ENCODE assay signal across 1 cellular context in the genomic region with DNA sequence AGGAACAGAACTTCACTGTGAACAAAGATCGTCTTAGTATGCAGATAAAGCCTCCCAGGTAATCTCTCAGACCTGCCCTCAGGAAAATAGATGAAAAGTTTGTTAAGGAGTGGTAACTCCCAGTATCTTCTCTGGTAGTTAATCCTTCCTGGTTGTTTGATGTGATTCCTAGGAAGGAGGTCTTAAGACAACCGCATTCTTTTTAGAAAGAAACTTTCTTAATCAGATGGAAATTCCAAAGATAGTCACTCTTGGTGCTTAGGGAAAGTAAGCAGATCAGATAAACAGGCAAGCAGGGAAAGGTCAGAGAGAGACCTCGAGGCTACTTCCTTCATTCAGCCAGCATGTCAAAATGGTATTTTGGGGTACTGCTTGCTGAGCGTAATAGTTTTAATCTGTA.
TF ChIP-seq lines count a peak whose summit lies in the region.

No MANE protein-coding gene starts in this region.

TF ChIP-seq in GM23338, 12 proteins besides CTCF, POLR2A, EP300 and RAD21 (continued from another document):
- TF ChIP-seq, protein P1, sequence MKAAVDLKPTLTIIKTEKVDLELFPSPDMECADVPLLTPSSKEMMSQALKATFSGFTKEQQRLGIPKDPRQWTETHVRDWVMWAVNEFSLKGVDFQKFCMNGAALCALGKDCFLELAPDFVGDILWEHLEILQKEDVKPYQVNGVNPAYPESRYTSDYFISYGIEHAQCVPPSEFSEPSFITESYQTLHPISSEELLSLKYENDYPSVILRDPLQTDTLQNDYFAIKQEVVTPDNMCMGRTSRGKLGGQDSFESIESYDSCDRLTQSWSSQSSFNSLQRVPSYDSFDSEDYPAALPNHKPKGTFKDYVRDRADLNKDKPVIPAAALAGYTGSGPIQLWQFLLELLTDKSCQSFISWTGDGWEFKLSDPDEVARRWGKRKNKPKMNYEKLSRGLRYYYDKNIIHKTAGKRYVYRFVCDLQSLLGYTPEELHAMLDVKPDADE (IDR thresholded peaks at IDR 0.05) = no peak
